ENCODE assay signal across 14 cellular contexts in genomic region chr19:50419022-50419579, GRCh38. TPM values are rescaled to one million over a fixed set of nuclear protein-coding genes. Genes with fewer than 3 reads are reported as not detected.
DNase-seq lines count a peak whose midpoint lies in the region; ATAC-seq and TF ChIP-seq lines count a peak whose summit lies in the region.
"Had no signal": no experiment of that assay in that cellular context is flagged by ENCODE, and none has a peak within 500 bp of the region (broad histone marks: within the 10 kb centered on the region; RNA-seq: fewer than 3 reads in every experiment).

No MANE protein-coding gene starts in this region.

- H3K27ac ChIP-seq in Peyer's patch = peak overlapping the region in 2 of 4 donors; percentile 80 to 88
- H3K27ac ChIP-seq: lower lobe of right lung, prostate gland, stomach had no signal

- CTCF ChIA-PET in activated CD8-positive, alpha-beta memory T cell treated with anti-CD3 and anti-CD28 coated beads, Interleukin-2, amount 10 ng/mL, durations not matched to agents 7 days and 5 days (lab: Charles Lee) = interaction anchor here (1.0 kb wide), 1 partner anchor 62 kb away, joined by 4 read pairs; no protein-coding TSS in a partner anchor

- ATAC-seq in natural killer cell treated with Interleukin-12 subunit alpha and Interleukin-12 subunit beta and Interleukin-15 and Interleukin-18, amount 100 ng/mL, for 72 hours = no peak
- ATAC-seq in natural killer cell = no peak
- ATAC-seq in activated CD8-positive, alpha-beta memory T cell treated with anti-CD3 and anti-CD28 coated beads, Interleukin-2, amount 10 ng/mL, durations not matched to agents 7 days and 5 days = no peak
- ATAC-seq: lower lobe of right lung, Panc1 had no signal

- H3K27me3 ChIP-seq in Peyer's patch = peaks cover 0 to 8% of the 10 kb centered on the region in 2 donors
- no peaks in the 10 kb centered on the region for H3K27me3 ChIP-seq in iPS-15b (ENCODE audit: control insufficient read depth, insufficient read depth, low read length)

- peaks cover 22 to 24% of the 10 kb centered on the region in 2 donors for H3K27me3 Mint-ChIP-seq in natural killer cell treated with Interleukin-12 subunit alpha and Interleukin-12 subunit beta and Interleukin-15 and Interleukin-18, amount 100 ng/mL, for 72 hours
- H3K27me3 Mint-ChIP-seq in natural killer cell (ENCODE audit: low read depth in 2 of 2) = peaks cover 23 to 27% of the 10 kb centered on the region in 2 donors
- peaks cover 19% of the 10 kb centered on the region for H3K27me3 Mint-ChIP-seq in activated CD8-positive, alpha-beta memory T cell treated with anti-CD3 and anti-CD28 coated beads, Interleukin-2, amount 10 ng/mL, durations not matched to agents 7 days and 5 days

- peaks cover 4% of the 10 kb centered on the region for H3K36me3 Mint-ChIP-seq in natural killer cell treated with Interleukin-12 subunit alpha and Interleukin-12 subunit beta and Interleukin-15 and Interleukin-18, amount 100 ng/mL, for 72 hours
- H3K36me3 Mint-ChIP-seq in natural killer cell = no peaks in the 10 kb centered on the region
- peaks cover 4% of the 10 kb centered on the region for H3K36me3 Mint-ChIP-seq in activated CD8-positive, alpha-beta memory T cell treated with anti-CD3 and anti-CD28 coated beads, Interleukin-2, amount 10 ng/mL, durations not matched to agents 7 days and 5 days

- no peaks in the 10 kb centered on the region for H3K9me3 ChIP-seq in Peyer's patch
- no peaks in the 10 kb centered on the region for H3K9me3 ChIP-seq in iPS-15b (ENCODE audit: control insufficient read depth, insufficient read depth, low read length)
- H3K9me3 ChIP-seq: lower lobe of right lung, prostate gland, stomach had no signal

- H3K4me1 Mint-ChIP-seq in natural killer cell treated with Interleukin-12 subunit alpha and Interleukin-12 subunit beta and Interleukin-15 and Interleukin-18, amount 100 ng/mL, for 72 hours (ENCODE audit: low read depth in 2 of 2) = peaks cover 16 to 18% of the 10 kb centered on the region in 2 donors
- H3K4me1 Mint-ChIP-seq in natural killer cell = peaks cover 12 to 27% of the 10 kb centered on the region in 2 donors
- H3K4me1 Mint-ChIP-seq in activated CD8-positive, alpha-beta memory T cell treated with anti-CD3 and anti-CD28 coated beads, Interleukin-2, amount 10 ng/mL, durations not matched to agents 7 days and 5 days = peaks cover 12% of the 10 kb centered on the region

- H3K9ac ChIP-seq in iPS-15b (ENCODE audit: low read depth, low read length) = peak overlapping the region; percentile 24

- H3K36me3 ChIP-seq in Peyer's patch (no peaks in the 10 kb centered on the region), iPS-15b (ENCODE audit: control insufficient read depth, insufficient read depth, low read length) (peaks cover 21% of the 10 kb centered on the region)
- H3K36me3 ChIP-seq: lower lobe of right lung, prostate gland, stomach had no signal

- peak; percentile 41 for DNase-seq in natural killer cell treated with Interleukin-12 subunit alpha and Interleukin-12 subunit beta and Interleukin-15 and Interleukin-18, amount 100 ng/mL, for 72 hours (ENCODE audit: low spot score)
- no peak for DNase-seq in natural killer cell
- no peak for DNase-seq in Peyer's patch
- DNase-seq in DMS114 treated with DMSO at 0.1 percent for 48 hours (lab: John Stamatoyannopoulos, UW; ENCODE audit: unreplicated experiment) = no peak
- DNase-seq in OCI-M1 (lab: John Stamatoyannopoulos, UW) = no peak
- DNase-seq in activated CD8-positive, alpha-beta memory T cell treated with anti-CD3 and anti-CD28 coated beads, Interleukin-2, amount 10 ng/mL, durations not matched to agents 7 days and 5 days = no peak
- no peak for DNase-seq in SK-N-DZ (ENCODE audit: low spot score)
- DNase-seq: lower lobe of right lung, NCI-H2171 treated with DMSO at 0.1 percent for 48 hours, stomach had no signal

- intact Hi-C loops in natural killer cell (cut with micrococcal nuclease) = no loop called here

- TF ChIP-seq POLR2A in Peyer's patch (IDR thresholded peaks at IDR 0.05) = no peak

- no peaks in the 10 kb centered on the region for H3K9me3 Mint-ChIP-seq in natural killer cell treated with Interleukin-12 subunit alpha and Interleukin-12 subunit beta and Interleukin-15 and Interleukin-18, amount 100 ng/mL, for 72 hours
- no peaks in the 10 kb centered on the region for H3K9me3 Mint-ChIP-seq in natural killer cell
- no peaks in the 10 kb centered on the region for H3K9me3 Mint-ChIP-seq in activated CD8-positive, alpha-beta memory T cell treated with anti-CD3 and anti-CD28 coated beads, Interleukin-2, amount 10 ng/mL, durations not matched to agents 7 days and 5 days (ENCODE audit: low read depth)

- H3K27ac Mint-ChIP-seq in natural killer cell treated with Interleukin-12 subunit alpha and Interleukin-12 subunit beta and Interleukin-15 and Interleukin-18, amount 100 ng/mL, for 72 hours = peak overlapping the region in 1 of 2 donors; percentile 70
- peak overlapping the region in 1 of 2 donors; percentile 73 for H3K27ac Mint-ChIP-seq in natural killer cell
- no peak overlapping the region for H3K27ac Mint-ChIP-seq in activated CD8-positive, alpha-beta memory T cell treated with anti-CD3 and anti-CD28 coated beads, Interleukin-2, amount 10 ng/mL, durations not matched to agents 7 days and 5 days

- H3K4me3 Mint-ChIP-seq in natural killer cell treated with Interleukin-12 subunit alpha and Interleukin-12 subunit beta and Interleukin-15 and Interleukin-18, amount 100 ng/mL, for 72 hours = peak overlapping the region; percentile 11
- H3K4me3 Mint-ChIP-seq in natural killer cell = no peak overlapping the region
- H3K4me3 Mint-ChIP-seq in activated CD8-positive, alpha-beta memory T cell treated with anti-CD3 and anti-CD28 coated beads, Interleukin-2, amount 10 ng/mL, durations not matched to agents 7 days and 5 days = no peak overlapping the region

- peak overlapping the region in 3 of 4 donors; percentile 14 to 57 (median 56) for H3K4me3 ChIP-seq in Peyer's patch
- H3K4me3 ChIP-seq in iPS-15b (ENCODE audit: low read depth, low read length) = peak overlapping the region; percentile 96
- H3K4me3 ChIP-seq: lower lobe of right lung, prostate gland had no signal

- peaks cover 0 to 26% (median 9%) of the 10 kb centered on the region in 4 donors for H3K4me1 ChIP-seq in Peyer's patch
- peaks cover 3% of the 10 kb centered on the region for H3K4me1 ChIP-seq in iPS-15b (ENCODE audit: control insufficient read depth, insufficient read depth, low read length)
- H3K4me1 ChIP-seq: lower lobe of right lung, prostate gland had no signal

- TF ChIP-seq CTCF in natural killer cell (IDR thresholded peaks at IDR 0.05) = no peak
- no peak for TF ChIP-seq CTCF in Peyer's patch (IDR thresholded peaks at IDR 0.05)

RNA-seq across cellular contexts. Expression of gene SPIB, which starts 0.4 kb away (rescaled TPM):
- total RNA-seq in natural killer cell treated with Interleukin-12 subunit alpha and Interleukin-12 subunit beta and Interleukin-15 and Interleukin-18, amount 100 ng/mL, for 72 hours = 1 to 10 TPM in 1 of 2 donors, under 1 TPM in 1; 0.38 to 4.2 TPM
- total RNA-seq in natural killer cell (1 to 10 TPM in 1 of 3 donors, under 1 TPM in 2; 0.77 to 2.8 (median 0.78) TPM), Peyer's patch (10 to 100 TPM; 20.3 to 62.7 (median 24.4) TPM)
- total RNA-seq in activated CD8-positive, alpha-beta memory T cell treated with anti-CD3 and anti-CD28 coated beads, Interleukin-2, amount 10 ng/mL, durations not matched to agents 7 days and 5 days = under 1 TPM; 0.23 to 0.66 TPM
- 2.7 TPM in 1 of 2 replicates, not detected in the other for polyA plus RNA-seq in SK-N-DZ (2014; cell fraction: cytosol; rRNA removed)
- 0.20 and 0.77 TPM in 2 replicates for polyA plus RNA-seq in SK-N-DZ (2014; cell fraction: nucleus; rRNA removed)
- total RNA-seq: prostate gland had no signal

RNA-seq across cellular contexts. Expression of gene MYBPC2, which starts 13.6 kb away (rescaled TPM):
- under 1 TPM in 1 of 2 donors, not detected in 1; 0.50 TPM for total RNA-seq in natural killer cell treated with Interleukin-12 subunit alpha and Interleukin-12 subunit beta and Interleukin-15 and Interleukin-18, amount 100 ng/mL, for 72 hours
- total RNA-seq in natural killer cell (under 1 TPM in 2 of 3 donors, not detected in 1; 0.09 to 0.15 TPM), Peyer's patch (not detected)
- total RNA-seq in activated CD8-positive, alpha-beta memory T cell treated with anti-CD3 and anti-CD28 coated beads, Interleukin-2, amount 10 ng/mL, durations not matched to agents 7 days and 5 days = not detected
- polyA plus RNA-seq in SK-N-DZ (2014; cell fraction: cytosol; rRNA removed) = not detected in 2 replicates
- polyA plus RNA-seq in SK-N-DZ (2014; cell fraction: nucleus; rRNA removed) = not detected in 2 replicates
- total RNA-seq: G401, lower lobe of right lung, stomach had no signal

RNA-seq across cellular contexts. Expression of gene POLD1, which starts 35.0 kb away (rescaled TPM):
- 100 to 1,000 TPM in 1 of 2 donors, 10 to 100 TPM in 1; 80.0 to 246 TPM for total RNA-seq in natural killer cell treated with Interleukin-12 subunit alpha and Interleukin-12 subunit beta and Interleukin-15 and Interleukin-18, amount 100 ng/mL, for 72 hours
- total RNA-seq in natural killer cell (10 to 100 TPM; 26.1 to 32.0 (median 30.2) TPM), Peyer's patch (10 to 100 TPM; 14.9 to 90.0 (median 27.3) TPM)
- total RNA-seq in activated CD8-positive, alpha-beta memory T cell treated with anti-CD3 and anti-CD28 coated beads, Interleukin-2, amount 10 ng/mL, durations not matched to agents 7 days and 5 days = 100 to 1,000 TPM; 158 to 215 TPM
- 65.9 and 70.0 TPM in 2 replicates for polyA plus RNA-seq in SK-N-DZ (2014; cell fraction: cytosol; rRNA removed)
- 216 and 252 TPM in 2 replicates for polyA plus RNA-seq in SK-N-DZ (2014; cell fraction: nucleus; rRNA removed)

RNA-seq across cellular contexts. Expression of gene NR1H2, which starts 42.8 kb away (rescaled TPM):
- 10 to 100 TPM; 84.5 to 91.9 TPM for total RNA-seq in natural killer cell treated with Interleukin-12 subunit alpha and Interleukin-12 subunit beta and Interleukin-15 and Interleukin-18, amount 100 ng/mL, for 72 hours
- total RNA-seq in natural killer cell (100 to 1,000 TPM; 185 to 217 (median 211) TPM), Peyer's patch (100 to 1,000 TPM in 2 of 4 donors, 10 to 100 TPM in 2; 76.7 to 102 (median 98.9) TPM)
- total RNA-seq in activated CD8-positive, alpha-beta memory T cell treated with anti-CD3 and anti-CD28 coated beads, Interleukin-2, amount 10 ng/mL, durations not matched to agents 7 days and 5 days = 10 to 100 TPM; 62.2 to 69.8 TPM
- 13.1 and 19.1 TPM in 2 replicates for polyA plus RNA-seq in SK-N-DZ (2014; cell fraction: cytosol; rRNA removed)
- polyA plus RNA-seq in SK-N-DZ (2014; cell fraction: nucleus; rRNA removed) = 33.6 and 35.6 TPM in 2 replicates

RNA-seq across cellular contexts. Expression of gene NAPSA, which starts 53.7 kb away (rescaled TPM):
- total RNA-seq in natural killer cell treated with Interleukin-12 subunit alpha and Interleukin-12 subunit beta and Interleukin-15 and Interleukin-18, amount 100 ng/mL, for 72 hours = 10 to 100 TPM in 1 of 2 donors, 1 to 10 TPM in 1; 2.4 to 12.4 TPM
- total RNA-seq in natural killer cell (1 to 10 TPM in 1 of 3 donors, under 1 TPM in 2; 0.94 to 1.3 (median 0.95) TPM), Peyer's patch (10 to 100 TPM in 1 of 4 donors, 1 to 10 TPM in 3; 4.9 to 12.4 (median 8.2) TPM)
- 1 to 10 TPM; 5.3 to 8.8 TPM for total RNA-seq in activated CD8-positive, alpha-beta memory T cell treated with anti-CD3 and anti-CD28 coated beads, Interleukin-2, amount 10 ng/mL, durations not matched to agents 7 days and 5 days
- 0.17 and 0.82 TPM in 2 replicates for polyA plus RNA-seq in SK-N-DZ (2014; cell fraction: cytosol; rRNA removed)
- polyA plus RNA-seq in SK-N-DZ (2014; cell fraction: nucleus; rRNA removed) = 3.5 and 5.4 TPM in 2 replicates

Comparison
In these comparisons a context has a peak if more than half of its experiments do, and no peak if none do; other contexts are left out.
1. RNA of gene SPIB, which starts 0.4 kb away (total RNA-seq): 20.3 to 62.7 TPM in Peyer's patch; 0.38 to 4.2 TPM in natural killer cell treated with Interleukin-12 subunit alpha and Interleukin-12 subunit beta and Interleukin-15 and Interleukin-18, amount 100 ng/mL, for 72 hours, 0.77 to 2.8 TPM in natural killer cell and 0.23 to 0.66 TPM in activated CD8-positive, alpha-beta memory T cell treated with anti-CD3 and anti-CD28 coated beads, Interleukin-2, amount 10 ng/mL, durations not matched to agents 7 days and 5 days; every median in the first group is over 4 times any median in the second.